In genomic region chr6:44906761-44907160, GRCh38 we compare ENCODE assay signal across 23 cellular contexts.
"Had no signal": no experiment of that assay in that cellular context is flagged by ENCODE, and none has a peak within 500 bp of the region (broad histone marks: within the 10 kb centered on the region; RNA-seq: fewer than 3 reads in every experiment).

No MANE protein-coding gene starts in this region.

- H3K4me2 ChIP-seq: KMS-11 had no signal

- H3K27ac ChIP-seq: KMS-11, SJSA1, SK-N-MC had no signal

- H3K36me3 ChIP-seq: SJSA1 had no signal

- H3K4me3 ChIP-seq: SJSA1, SK-N-MC had no signal

- FAIRE-seq: HepG2, RCC 7860 had no signal

- H3K9ac ChIP-seq: KMS-11 had no signal

- H3K27me3 ChIP-seq: SJSA1 had no signal

- H3K9me3 ChIP-seq: SJSA1 had no signal

- H3K4me1 ChIP-seq: SJSA1 had no signal

- DNase-seq: IMR-90, Kasumi-1, MV-4-11, NCI-H1048, NCI-H1105, NCI-H1417, NCI-H1436 treated with DMSO at 0.1 percent for 48 hours, NCI-H1694, NCI-H187 treated with DMSO at 0.1 percent for 48 hours, NCI-H2029 treated with DMSO at 0.1 percent for 48 hours, NCI-H2227 treated with DMSO at 0.1 percent for 48 hours, NCI-H510A, NCI-H524 treated with DMSO at 0.1 percent for 48 hours, NCI-H69, NCI-H774, Right ventricle myocardium superior, RPMI8226, SIG-M5 had no signal
